In genomic region chr19:8473652-8474476, GRCh38 we compare ENCODE assay signal across 11 cellular contexts. TPM values are rescaled to one million over a fixed set of nuclear protein-coding genes. Genes with fewer than 3 reads are reported as not detected.
DNase-seq lines count a peak whose midpoint lies in the region; ATAC-seq and TF ChIP-seq lines count a peak whose summit lies in the region.
"Had no signal": no experiment of that assay in that cellular context is flagged by ENCODE, and none has a peak within 500 bp of the region (broad histone marks: within the 10 kb centered on the region; RNA-seq: fewer than 3 reads in every experiment).

No MANE protein-coding gene starts in this region.

- no peak for TF ChIP-seq CTCF in chondrocyte (IDR thresholded peaks at IDR 0.05)

- H3K27me3 Mint-ChIP-seq in activated naive CD8-positive, alpha-beta T cell treated with anti-CD3 and anti-CD28 coated beads for 36 hours, result no peaks in the 10 kb centered on the region
- H3K27me3 Mint-ChIP-seq in chondrocyte (ENCODE audit: low read depth), result no peaks in the 10 kb centered on the region

- ATAC-seq in HG03460 (IDR thresholded peaks at IDR 0.05; ENCODE audit: unreplicated experiment), result peak; percentile 48

- H3K4me1 Mint-ChIP-seq in activated naive CD8-positive, alpha-beta T cell treated with anti-CD3 and anti-CD28 coated beads for 36 hours, result peaks cover 39% of the 10 kb centered on the region
- H3K4me1 Mint-ChIP-seq in chondrocyte (ENCODE audit: low read depth), result peaks cover 13% of the 10 kb centered on the region

- DNase-seq in CD1c-positive myeloid dendritic cell (ENCODE audit: extremely low spot score) (peak; percentile 74), GM19238 (ENCODE audit: insufficient read length, low spot score) (peak; percentile 71), NCI-H774 (lab: John Stamatoyannopoulos, UW) (no peak), DMS153 treated with DMSO at 0.1 percent for 48 hours (lab: John Stamatoyannopoulos, UW; ENCODE audit: unreplicated experiment) (no peak), islet precursor cell (no peak), chondrocyte (ENCODE audit: low spot score) (no peak)
- DNase-seq in activated naive CD8-positive, alpha-beta T cell treated with anti-CD3 and anti-CD28 coated beads for 36 hours, result no peak
- DNase-seq: kidney glomerular epithelial cell, NCI-H2107 had no signal

- H3K9me3 Mint-ChIP-seq in activated naive CD8-positive, alpha-beta T cell treated with anti-CD3 and anti-CD28 coated beads for 36 hours, result no peaks in the 10 kb centered on the region
- no peaks in the 10 kb centered on the region for H3K9me3 Mint-ChIP-seq in chondrocyte (ENCODE audit: low read depth)

- H3K4me3 Mint-ChIP-seq in activated naive CD8-positive, alpha-beta T cell treated with anti-CD3 and anti-CD28 coated beads for 36 hours, result no peak overlapping the region
- no peak overlapping the region for H3K4me3 Mint-ChIP-seq in chondrocyte (ENCODE audit: unreplicated experiment)

- H3K27ac Mint-ChIP-seq in activated naive CD8-positive, alpha-beta T cell treated with anti-CD3 and anti-CD28 coated beads for 36 hours, result peak overlapping the region; percentile 16
- no peak overlapping the region for H3K27ac Mint-ChIP-seq in chondrocyte (ENCODE audit: unreplicated experiment)

- peaks cover 47% of the 10 kb centered on the region for H3K36me3 Mint-ChIP-seq in activated naive CD8-positive, alpha-beta T cell treated with anti-CD3 and anti-CD28 coated beads for 36 hours
- H3K36me3 Mint-ChIP-seq in chondrocyte (ENCODE audit: low read depth), result peaks cover 42% of the 10 kb centered on the region

RNA-seq across cellular contexts. Expression of gene PRAM1, which starts 28.6 kb away (rescaled TPM):
- total RNA-seq in activated naive CD8-positive, alpha-beta T cell treated with anti-CD3 and anti-CD28 coated beads for 36 hours, result under 1 TPM; 0.33 to 0.68 TPM
- total RNA-seq in chondrocyte, result 0.20 to 0.46 TPM in 2 of 3 replicates, not detected in the other
- total RNA-seq: pulmonary artery endothelial cell had no signal

RNA-seq across cellular contexts. Expression of gene HNRNPM, which starts 29.1 kb away (rescaled TPM):
- total RNA-seq in activated naive CD8-positive, alpha-beta T cell treated with anti-CD3 and anti-CD28 coated beads for 36 hours, result 100 to 1,000 TPM; 348 to 358 TPM
- total RNA-seq in chondrocyte, result 111 to 185 TPM (median 116 TPM) in 3 replicates

RNA-seq across cellular contexts. Expression of gene ZNF414, which starts 40.1 kb away (rescaled TPM):
- 10 to 100 TPM; 21.2 to 23.4 TPM for total RNA-seq in activated naive CD8-positive, alpha-beta T cell treated with anti-CD3 and anti-CD28 coated beads for 36 hours
- total RNA-seq in chondrocyte, result 22.0 to 26.8 TPM (median 25.3 TPM) in 3 replicates

Comparison
In these comparisons a context has a peak if more than half of its experiments do, and no peak if none do; other contexts are left out.
1. DNase-seq: peak in CD1c-positive myeloid dendritic cell (single experiment) and GM19238 (single experiment); none in activated naive CD8-positive, alpha-beta T cell treated with anti-CD3 and anti-CD28 coated beads for 36 hours (single experiment), NCI-H774 (single experiment), DMS153 treated with DMSO at 0.1 percent for 48 hours (single experiment), islet precursor cell (single experiment) and chondrocyte (single experiment).